ENCODE assay signal across 20 cellular contexts in the genomic region with DNA sequence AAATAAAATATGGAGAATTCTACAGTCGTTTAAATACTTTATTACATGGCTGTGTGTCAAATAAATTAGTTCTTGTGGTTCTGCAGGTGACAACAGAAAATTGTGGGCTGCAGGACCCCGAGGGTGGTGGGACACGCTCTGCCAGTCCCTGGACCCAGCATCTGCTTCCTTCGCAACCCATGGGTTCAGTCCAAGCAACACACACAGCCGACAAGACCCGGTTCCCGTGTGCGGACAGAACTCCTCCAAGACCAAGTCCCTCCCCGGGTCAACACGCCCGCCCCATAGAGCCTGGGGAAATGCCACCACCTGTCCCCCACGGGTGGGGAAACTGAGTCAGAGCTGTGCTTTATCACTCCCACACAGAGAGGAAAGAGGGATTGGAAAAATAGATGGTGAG.
DNase-seq lines count a peak whose midpoint lies in the region; ATAC-seq, FAIRE-seq and TF ChIP-seq lines count a peak whose summit lies in the region.
"Had no signal": no experiment of that assay in that cellular context is flagged by ENCODE, and none has a peak within 500 bp of the region (broad histone marks: within the 10 kb centered on the region; RNA-seq: fewer than 3 reads in every experiment).

No MANE protein-coding gene starts in this region.

- no peaks in the 10 kb centered on the region for H3K4me1 Mint-ChIP-seq in glutamatergic neuron (ENCODE audit: low read depth, unreplicated experiment)
- H3K4me1 Mint-ChIP-seq: CD8-positive, alpha-beta memory T cell had no signal

- peaks cover 18% of the 10 kb centered on the region for H3K36me3 Mint-ChIP-seq in glutamatergic neuron (ENCODE audit: unreplicated experiment)
- H3K36me3 Mint-ChIP-seq: CD4-positive, CD25-positive, alpha-beta regulatory T cell had no signal

- no peak overlapping the region for H3K9ac ChIP-seq in H1 (replicated peaks in 1 of 4; ENCODE audit: extremely low read depth in 1 of 4, low read depth in 3 of 4, low read length in 3 of 4)

- 93% methylated on average over 12 of the region's 12 CpGs; no CpG with 5 or more reads in 1 of the 2 experiments for WGBS in H1 (ENCODE audit: extremely low coverage in 1 of 2, insufficient coverage in 1 of 2, insufficient read length in 1 of 2, insufficient replicate concordance in 2 of 2, low coverage in 1 of 2, low lambda C conversion rate in 2 of 2, missing lambda C conversion rate in 1 of 2), 2 experiments

- ATAC-seq in left ventricle myocardium superior: no peak
- no peak for ATAC-seq in omental fat pad (ENCODE audit: low FRiP score)
- ATAC-seq in GM21528 (IDR thresholded peaks at IDR 0.05; ENCODE audit: low FRiP score, unreplicated experiment): no peak
- ATAC-seq: GM12878 had no signal

- POLR2A ChIA-PET in H1 (lab: Charles Lee; ENCODE audit: partially characterized antibody): no interaction called here

- H4K8ac ChIP-seq in H1 (ENCODE audit: extremely low read depth, insufficient read depth, low read length): no peak overlapping the region

- no peak overlapping the region for H3K27ac Mint-ChIP-seq in glutamatergic neuron (ENCODE audit: unreplicated experiment)
- H3K27ac Mint-ChIP-seq: CD4-positive, CD25-positive, alpha-beta regulatory T cell; CD8-positive, alpha-beta memory T cell had no signal

- no peaks in the 10 kb centered on the region for H3K79me2 ChIP-seq in H1 (ENCODE audit: control insufficient read depth in 1 of 2, insufficient read depth in 2 of 2, low read length in 2 of 2)

- no peak overlapping the region for H3K4ac ChIP-seq in H1 (replicated peaks; ENCODE audit: insufficient read length, low read depth, low read length)

- H2BK5ac ChIP-seq in H1 (ENCODE audit: low read depth, low read length): no peak overlapping the region

- CTCF ChIA-PET in H1 (lab: Charles Lee; ENCODE audit: partially characterized antibody): interaction anchor here (0.9 to 1.3 kb wide), 4 partner anchors 39 to 155 kb away, joined by 3 to 4 read pairs (median 3); no protein-coding TSS in a partner anchor

- H2AK5ac ChIP-seq in H1 (ENCODE audit: low read depth, low read length): no peak overlapping the region

- no peaks in the 10 kb centered on the region for H3K36me3 ChIP-seq in H1 (ENCODE audit: control insufficient read depth in 2 of 4, insufficient read depth in 4 of 4, low read length in 3 of 4)
- H3K36me3 ChIP-seq: BE2C had no signal

- no peak for FAIRE-seq in H1 (lab: Jason Lieb, UNC)
- FAIRE-seq: A204.1, GM12878 had no signal

- no peak overlapping the region for H2AFZ ChIP-seq in H1 (ENCODE audit: low read length)

- H2BK20ac ChIP-seq in H1 (ENCODE audit: low read length): no peak overlapping the region

- no peak overlapping the region for H3K56ac ChIP-seq in H1 (replicated peaks; ENCODE audit: insufficient read length, low read depth, low read length)

- H3K9me3 ChIP-seq in H1 (ENCODE audit: insufficient read depth in 2 of 2, low read depth in 1 of 2, low read length in 1 of 2): no peaks in the 10 kb centered on the region
- H3K9me3 ChIP-seq: BE2C, HAP-1 had no signal

- intact Hi-C loops in cardiac septum (cut with DNase I) (no loop called here), left ventricle myocardium superior (cut with micrococcal nuclease) (no loop called here)

- peaks cover 26% of the 10 kb centered on the region for H3K9me3 Mint-ChIP-seq in glutamatergic neuron (ENCODE audit: unreplicated experiment)
- H3K9me3 Mint-ChIP-seq: CD4-positive, CD25-positive, alpha-beta regulatory T cell; CD8-positive, alpha-beta memory T cell had no signal

- TF ChIP-seq RAD21 in H1 (IDR thresholded peaks at IDR 0.05 in 1 of 2, conservative IDR thresholded peaks at IDR 0.05 in 1 of 2; ENCODE audit: low read depth in 2 of 2, low read length in 2 of 2): no peak

- no peaks in the 10 kb centered on the region for H4K20me1 ChIP-seq in H1 (replicated peaks in 1 of 2; ENCODE audit: control insufficient read depth in 1 of 2, insufficient read depth in 2 of 2, low read length in 2 of 2)

- no peak overlapping the region for H2BK15ac ChIP-seq in H1 (ENCODE audit: low read length)

- no peak for TF ChIP-seq CTCF in H1 (IDR thresholded peaks at IDR 0.05; ENCODE audit: control extremely low read depth in 1 of 3, insufficient read depth in 1 of 3, low read depth in 1 of 3, low read length in 3 of 3)
- no peak for TF ChIP-seq CTCF in omental fat pad (IDR thresholded peaks at IDR 0.05)
- no peak for TF ChIP-seq CTCF in glutamatergic neuron (IDR thresholded peaks at IDR 0.05; ENCODE audit: partially characterized antibody, unreplicated experiment)

- H3K23ac ChIP-seq in H1 (ENCODE audit: insufficient read length): no peak overlapping the region

- H2BK12ac ChIP-seq in H1 (ENCODE audit: low read depth, low read length): peak overlapping the region; percentile 75; the same call in 1 of the 2 replicates

- H3K14ac ChIP-seq in H1 (ENCODE audit: insufficient read length): no peak overlapping the region

- H3K23me2 ChIP-seq in H1 (ENCODE audit: low read depth, low read length): no peaks in the 10 kb centered on the region

- DNase-seq in cardiac septum (ENCODE audit: low spot score) (peak; percentile 51), left ventricle myocardium superior (no peak), H1 (ENCODE audit: low read depth in 1 of 2, low spot score in 2 of 2) (no peak), mesenteric fat pad (ENCODE audit: low spot score) (peak; percentile 80), omental fat pad (ENCODE audit: low spot score) (no peak), glutamatergic neuron (no peak)
- DNase-seq: ACHN; BE2C; C1 segment of cervical spinal cord; CD4-positive, CD25-positive, alpha-beta regulatory T cell; CD8-positive, alpha-beta memory T cell; COR-L47; DMS 273 treated with DMSO at 0.1 percent for 48 hours; DMS53; DND-41; EL had no signal

- no peak overlapping the region for H2BK120ac ChIP-seq in H1 (replicated peaks; ENCODE audit: low read depth, low read length)

- no peak for TF ChIP-seq EP300 in H1 (IDR thresholded peaks at IDR 0.05; ENCODE audit: borderline replicate concordance in 1 of 2, low read depth in 2 of 2, low read length in 2 of 2)

- no peak overlapping the region for H3K27ac ChIP-seq in H1 (ENCODE audit: low read depth, low read length)

- no peaks in the 10 kb centered on the region for H3K4me1 ChIP-seq in H1 (replicated peaks in 1 of 4; ENCODE audit: control insufficient read depth in 3 of 4, insufficient read depth in 4 of 4, low read length in 3 of 4)
- H3K4me1 ChIP-seq: BE2C, HAP-1 had no signal

- no peaks in the 10 kb centered on the region for H3K79me1 ChIP-seq in H1 (ENCODE audit: low read depth, low read length)

- H3K27me3 ChIP-seq in H1 (replicated peaks in 1 of 4; ENCODE audit: control insufficient read depth in 3 of 4, extremely low read depth in 1 of 4, insufficient read depth in 3 of 4, low read length in 3 of 4): no peaks in the 10 kb centered on the region
- H3K27me3 ChIP-seq: BE2C had no signal

- H3K4me3 ChIP-seq in H1 (ENCODE audit: extremely low read depth in 1 of 4, insufficient read depth in 2 of 4, low read depth in 3 of 4, low read length in 4 of 4): no peak overlapping the region
- H3K4me3 ChIP-seq: GM12878, HAP-1 had no signal

- TF ChIP-seq POLR2A in H1 (IDR thresholded peaks at IDR 0.05; ENCODE audit: control extremely low read depth in 1 of 2, low read depth in 2 of 2, low read length in 2 of 2): no peak

- no peak overlapping the region for H4K5ac ChIP-seq in H1 (ENCODE audit: insufficient read length, low read depth, low read length)

- no peak overlapping the region for H4K91ac ChIP-seq in H1 (replicated peaks; ENCODE audit: insufficient read length, low read length)

- no peak overlapping the region for H3K4me2 ChIP-seq in H1 (ENCODE audit: insufficient read depth in 1 of 2, low read depth in 2 of 2, low read length in 2 of 2)

- H3K27me3 Mint-ChIP-seq in glutamatergic neuron (ENCODE audit: unreplicated experiment): peaks cover 4% of the 10 kb centered on the region
- H3K27me3 Mint-ChIP-seq: CD4-positive, CD25-positive, alpha-beta regulatory T cell; CD8-positive, alpha-beta memory T cell had no signal

- H3K18ac ChIP-seq in H1 (ENCODE audit: extremely low read depth, low read length): no peak overlapping the region

- no peak overlapping the region for H3K4me3 Mint-ChIP-seq in glutamatergic neuron (ENCODE audit: unreplicated experiment)
- H3K4me3 Mint-ChIP-seq: CD4-positive, CD25-positive, alpha-beta regulatory T cell; CD8-positive, alpha-beta memory T cell had no signal

TF ChIP-seq in H1, 55 proteins besides CTCF, POLR2A, EP300 and RAD21:
- TF ChIP-seq SIN3A (conservative IDR thresholded peaks at IDR 0.05 in 1 of 2, IDR thresholded peaks at IDR 0.05 in 1 of 2; ENCODE audit: low read depth in 1 of 2, low read length in 2 of 2): no peak
- TF ChIP-seq KDM5A (IDR thresholded peaks at IDR 0.05; ENCODE audit: low read length): no peak
- TF ChIP-seq, protein P1, sequence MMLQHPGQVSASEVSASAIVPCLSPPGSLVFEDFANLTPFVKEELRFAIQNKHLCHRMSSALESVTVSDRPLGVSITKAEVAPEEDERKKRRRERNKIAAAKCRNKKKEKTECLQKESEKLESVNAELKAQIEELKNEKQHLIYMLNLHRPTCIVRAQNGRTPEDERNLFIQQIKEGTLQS (IDR thresholded peaks at IDR 0.05; ENCODE audit: insufficient read depth, low read depth, low read length): no peak
- no peak for TF ChIP-seq JUN (IDR thresholded peaks at IDR 0.05; ENCODE audit: low read depth, low read length)
- TF ChIP-seq HDAC2 (IDR thresholded peaks at IDR 0.05; ENCODE audit: borderline replicate concordance in 1 of 2, low read depth in 2 of 2, low read length in 2 of 2): no peak
- no peak for TF ChIP-seq SIRT6 (IDR thresholded peaks at IDR 0.05; ENCODE audit: low read length)
- no peak for TF ChIP-seq TCF12 (IDR thresholded peaks at IDR 0.05; ENCODE audit: low read depth, low read length)
- no peak for TF ChIP-seq EGR1 (IDR thresholded peaks at IDR 0.05; ENCODE audit: borderline replicate concordance, low read depth, low read length)
- no peak for TF ChIP-seq ZNF274 (IDR thresholded peaks at IDR 0.05; ENCODE audit: borderline replicate concordance, extremely low read depth, low read length)
- TF ChIP-seq TEAD4 (IDR thresholded peaks at IDR 0.05; ENCODE audit: low read depth, low read length): no peak
- no peak for TF ChIP-seq CBX8 (IDR thresholded peaks at IDR 0.05; ENCODE audit: borderline replicate concordance, low read depth, low read length)
- TF ChIP-seq RBBP5 (IDR thresholded peaks at IDR 0.05; ENCODE audit: borderline replicate concordance, low read depth, low read length): no peak

Comparison
In these comparisons a context has a peak if more than half of its experiments do, and no peak if none do; other contexts are left out.
1. DNase-seq: peak in cardiac septum (single experiment) and mesenteric fat pad (single experiment); none in left ventricle myocardium superior (single experiment), H1 (0 of 2), omental fat pad (single experiment) and glutamatergic neuron (single experiment).